ENCODE assay signal across 1 cellular context in the genomic region with DNA sequence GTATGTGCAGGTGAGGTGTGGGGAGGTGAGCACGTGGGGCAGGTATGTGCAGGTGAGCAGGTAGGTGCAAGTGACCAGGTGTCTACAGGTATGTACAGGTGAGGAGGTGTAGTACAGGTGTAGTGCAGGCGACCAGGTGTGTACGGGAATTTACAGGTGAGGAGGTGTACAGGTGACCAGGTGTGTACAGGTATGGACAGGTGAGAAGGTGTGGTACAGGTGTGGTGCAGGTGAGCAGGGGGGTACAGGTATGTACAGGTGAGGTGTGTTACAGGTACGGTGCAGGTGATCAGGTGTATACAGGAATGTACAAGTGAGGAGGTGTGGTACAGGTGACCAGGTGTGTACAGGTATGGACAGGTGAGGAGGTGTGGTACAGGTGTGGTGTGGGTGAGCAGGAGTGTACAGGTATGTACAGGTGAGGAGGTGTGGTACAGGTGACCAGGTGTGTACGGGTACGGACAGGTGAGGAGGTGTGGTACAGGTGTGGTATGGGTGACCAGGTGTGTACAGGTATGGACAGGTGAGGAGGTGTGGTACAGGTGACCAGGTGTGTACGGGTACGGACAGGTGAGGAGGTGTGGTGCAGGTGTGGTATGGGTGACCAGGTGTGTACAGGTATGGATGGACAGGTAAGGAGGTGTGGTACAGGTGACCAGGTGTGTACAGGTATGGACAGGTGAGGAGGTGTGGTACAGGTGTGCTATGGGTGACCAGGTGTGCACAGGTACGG.
TF ChIP-seq lines count a peak whose summit lies in the region.

No MANE protein-coding gene starts in this region.

TF ChIP-seq in HepG2, 621 proteins besides CTCF, POLR2A, EP300 and RAD21 (continued from another document):
- TF ChIP-seq, protein P1, sequence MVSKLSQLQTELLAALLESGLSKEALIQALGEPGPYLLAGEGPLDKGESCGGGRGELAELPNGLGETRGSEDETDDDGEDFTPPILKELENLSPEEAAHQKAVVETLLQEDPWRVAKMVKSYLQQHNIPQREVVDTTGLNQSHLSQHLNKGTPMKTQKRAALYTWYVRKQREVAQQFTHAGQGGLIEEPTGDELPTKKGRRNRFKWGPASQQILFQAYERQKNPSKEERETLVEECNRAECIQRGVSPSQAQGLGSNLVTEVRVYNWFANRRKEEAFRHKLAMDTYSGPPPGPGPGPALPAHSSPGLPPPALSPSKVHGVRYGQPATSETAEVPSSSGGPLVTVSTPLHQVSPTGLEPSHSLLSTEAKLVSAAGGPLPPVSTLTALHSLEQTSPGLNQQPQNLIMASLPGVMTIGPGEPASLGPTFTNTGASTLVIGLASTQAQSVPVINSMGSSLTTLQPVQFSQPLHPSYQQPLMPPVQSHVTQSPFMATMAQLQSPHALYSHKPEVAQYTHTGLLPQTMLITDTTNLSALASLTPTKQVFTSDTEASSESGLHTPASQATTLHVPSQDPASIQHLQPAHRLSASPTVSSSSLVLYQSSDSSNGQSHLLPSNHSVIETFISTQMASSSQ (IDR thresholded peaks at IDR 0.05; ENCODE audit: low read depth) = no peak
- TF ChIP-seq, protein P1 (CRISPR knock-in tag; IDR thresholded peaks at IDR 0.05; ENCODE audit: borderline replicate concordance) = no peak
- no peak for TF ChIP-seq MED13 (CRISPR knock-in tag; IDR thresholded peaks at IDR 0.05)
- no peak for TF ChIP-seq TOPORS (CRISPR knock-in tag; IDR thresholded peaks at IDR 0.05)
- TF ChIP-seq MYNN (CRISPR knock-in tag; IDR thresholded peaks at IDR 0.05; ENCODE audit: low read depth) = no peak
- peak; percentile 100 for TF ChIP-seq ZEB1 (IDR thresholded peaks at IDR 0.05; ENCODE audit: insufficient replicate concordance, low read depth)
- no peak for TF ChIP-seq HNRNPK (IDR thresholded peaks at IDR 0.05; ENCODE audit: low read depth, low read length, poor library complexity, severe bottlenecking)
- TF ChIP-seq FOXK2 (IDR thresholded peaks at IDR 0.05) = no peak
- no peak for TF ChIP-seq ZFP37 (CRISPR knock-in tag; IDR thresholded peaks at IDR 0.05; ENCODE audit: borderline replicate concordance)
- no peak for TF ChIP-seq HNF4A (CRISPR knock-in tag; IDR thresholded peaks at IDR 0.05)
- no peak for TF ChIP-seq SIN3B (IDR thresholded peaks at IDR 0.05; ENCODE audit: low read length)
TF ChIP-seq in HepG2: peak in this region for 3.
